Comparison of ENCODE assay signal across 8 cellular contexts in genomic region chr12:57904848-57905811, GRCh38. TPM values are rescaled to one million over a fixed set of nuclear protein-coding genes. Genes with fewer than 3 reads are reported as not detected.
DNase-seq lines count a peak whose midpoint lies in the region; ATAC-seq, FAIRE-seq and TF ChIP-seq lines count a peak whose summit lies in the region.

No MANE protein-coding gene starts in this region.

- TF ChIP-seq CTCF in AG10803 (conservative IDR thresholded peaks at IDR 0.05; ENCODE audit: low read length): peak; percentile 100
- peak; percentile 100 for TF ChIP-seq CTCF in VCaP (conservative IDR thresholded peaks at IDR 0.05)
- TF ChIP-seq CTCF in breast epithelium (IDR thresholded peaks at IDR 0.05): peak; percentile 100

- H3K27me3 ChIP-seq in breast epithelium: no peaks in the 10 kb centered on the region

- peak; percentile 97 for FAIRE-seq in islet of Langerhans (lab: Jason Lieb, UNC)

- ATAC-seq in GM18909 (IDR thresholded peaks at IDR 0.05; ENCODE audit: poor library complexity, unreplicated experiment) (peak; percentile 93), HG03196 (IDR thresholded peaks at IDR 0.05; ENCODE audit: unreplicated experiment) (peak; percentile 68)

- DNase-seq in AG10803 (ENCODE audit: low read depth): peak; percentile 83
- peak; percentile 86 for DNase-seq in NCI-H2227 (lab: John Stamatoyannopoulos, UW; ENCODE audit: unreplicated experiment)
- DNase-seq in breast epithelium (ENCODE audit: low spot score in 2 of 2): peak; percentile 85 to 88
- DNase-seq in stimulated activated CD4-positive, alpha-beta T cell treated with anti-CD3 and anti-CD28 coated beads, Interleukin-1b, Interleukin-23, amount 100 ng/mL, for 24 hours (ENCODE audit: low read depth in 4 of 4, low spot score in 1 of 4): peak; percentile 57 to 76 (median 74)

- peak overlapping the region; percentile 78 for H3K27ac ChIP-seq in VCaP
- H3K27ac ChIP-seq in breast epithelium: peak overlapping the region in 1 of 2 donors; percentile 48

- intact Hi-C loops in breast epithelium (cut with DNase I; ENCODE audit: low total_unique reads): no loop called here

- no peak for TF ChIP-seq POLR2A in breast epithelium (IDR thresholded peaks at IDR 0.05)

- H3K4me1 ChIP-seq in breast epithelium: peaks cover 0 to 6% of the 10 kb centered on the region in 2 donors

- H3K36me3 ChIP-seq in breast epithelium: no peaks in the 10 kb centered on the region

- H3K4me3 ChIP-seq in AG10803 (ENCODE audit: low read length) (no peak overlapping the region), breast epithelium (peak overlapping the region in 1 of 3 donors; percentile 6)

- H3K9me3 ChIP-seq in breast epithelium: no peaks in the 10 kb centered on the region

RNA-seq across cellular contexts. Expression of gene ATP23, which starts 36.2 kb away (rescaled TPM):
- total RNA-seq in breast epithelium: 10 to 100 TPM in 2 of 3 donors, 1 to 10 TPM in 1; 6.4 to 33.1 (median 13.4) TPM

RNA-seq across cellular contexts. Expression of gene CTDSP2, which starts 58.6 kb away (rescaled TPM):
- total RNA-seq in breast epithelium: 100 to 1,000 TPM; 144 to 175 (median 167) TPM
